Comparison of ENCODE assay signal across 23 cellular contexts in the genomic region with DNA sequence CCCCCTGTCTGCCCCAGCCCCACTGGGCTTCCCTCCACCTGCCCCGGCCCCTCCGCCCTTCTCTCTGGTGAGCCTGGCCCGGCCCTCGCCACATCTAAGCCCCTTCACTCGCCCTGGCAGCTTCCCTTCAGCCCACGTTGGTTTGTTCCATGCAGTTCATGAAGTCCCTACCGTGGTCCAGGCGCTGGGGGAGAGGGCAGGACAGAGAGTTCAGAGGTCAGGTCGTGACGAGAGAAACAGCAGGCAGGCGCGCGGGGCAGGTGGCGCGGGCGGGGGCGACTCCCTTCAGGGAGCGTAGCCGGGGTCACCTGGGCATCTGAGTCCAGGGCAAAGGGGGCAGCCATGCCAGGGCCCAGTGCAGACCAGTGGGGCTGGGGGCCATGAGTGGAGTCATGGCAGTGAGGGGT. TPM values are rescaled to one million over a fixed set of nuclear protein-coding genes. Genes with fewer than 3 reads are reported as not detected.
"Had no signal": no experiment of that assay in that cellular context is flagged by ENCODE, and none has a peak within 500 bp of the region (broad histone marks: within the 10 kb centered on the region; RNA-seq: fewer than 3 reads in every experiment).

No MANE protein-coding gene starts in this region.

- H3K27ac ChIP-seq: parathyroid adenoma, right atrium auricular region, tibial nerve had no signal

- H2AFZ ChIP-seq: parathyroid adenoma had no signal

- H3K4me1 ChIP-seq: parathyroid adenoma, right atrium auricular region had no signal

- H3K79me2 ChIP-seq: parathyroid adenoma had no signal

- H3K9me3 ChIP-seq: right atrium auricular region, tibial nerve had no signal

- DNase-seq: activated CD4-positive, alpha-beta T cell treated with anti-CD3 and anti-CD28 coated beads for 36 hours; activated CD4-positive, alpha-beta T cell treated with anti-CD3 and anti-CD28 coated beads, Interleukin-2, amount 50 U/mL, for 4 hours; activated CD4-positive, CD25-positive, alpha-beta regulatory T cell; activated CD8-positive, alpha-beta memory T cell treated with anti-CD3 and anti-CD28 coated beads, Interleukin-2, amount 50 U/mL, for 48 hours; activated gamma-delta T cell; activated naive CD4-positive, alpha-beta T cell treated with anti-CD3 and anti-CD28 coated beads, Interleukin-2, amount 50 U/mL, for 16 hours; activated T-cell treated with anti-CD3 and anti-CD28 coated beads, Interleukin-2, amount 50 U/mL, for 24 hours; amniotic stem cell; central memory CD4-positive, alpha-beta T cell; effector memory CD4-positive, alpha-beta T cell; kidney; left colon; naive thymus-derived CD4-positive, alpha-beta T cell; stimulated activated CD4-positive, alpha-beta T cell treated with anti-CD3 and anti-CD28 coated beads, Interleukin-2, amount 100 ng/mL, for 48 hours; T-cell had no signal

- ATAC-seq: activated CD4-positive, alpha-beta T cell treated with anti-CD3 and anti-CD28 coated beads for 36 hours; left colon; naive thymus-derived CD4-positive, alpha-beta T cell; T-cell had no signal

- H3K27me3 ChIP-seq: right atrium auricular region, tibial nerve had no signal

- FAIRE-seq: colon, frontal cortex, kidney, urothelium cell line had no signal

- H3K9ac ChIP-seq: parathyroid adenoma had no signal

- H3K4me3 ChIP-seq: right atrium auricular region, tibial nerve had no signal

RNA-seq across cellular contexts. Expression of a gene that starts 20.1 kb away (rescaled TPM):
- total RNA-seq: activated CD4-positive, alpha-beta T cell treated with anti-CD3 and anti-CD28 coated beads for 36 hours; left colon; naive thymus-derived CD4-positive, alpha-beta T cell; pulmonary artery endothelial cell; T-cell; T-helper 2 cell treated with Interferon-gamma antibody and Interleukin-4, amounts not matched to agents 100 ng/mL and 5 ng/mL, for 36 hours had no signal
- polyA plus RNA-seq: naive thymus-derived CD4-positive, alpha-beta T cell had no signal
